In the genomic region with DNA sequence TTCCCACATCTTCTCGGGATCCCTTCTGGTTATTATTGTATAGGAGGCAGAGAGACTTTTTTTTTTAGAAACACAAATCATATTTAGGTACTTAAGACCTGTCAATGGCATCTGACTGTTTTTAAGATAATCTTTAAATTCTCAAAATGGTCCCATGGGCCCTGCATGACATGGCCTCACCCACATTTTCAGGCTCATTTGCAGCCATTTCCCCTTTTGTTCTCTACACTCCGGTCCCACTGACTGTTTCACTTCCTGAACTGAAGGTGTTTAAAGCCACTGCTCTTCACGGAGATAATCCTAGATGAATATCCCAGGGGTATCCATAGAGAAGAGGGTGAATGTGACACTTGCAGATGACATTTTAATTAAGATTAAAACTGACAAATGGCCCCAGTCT, we compare ENCODE assay signal across 14 cellular contexts. TPM values are rescaled to one million over a fixed set of nuclear protein-coding genes. Genes with fewer than 3 reads are reported as not detected.
DNase-seq lines count a peak whose midpoint lies in the region; ATAC-seq, FAIRE-seq and TF ChIP-seq lines count a peak whose summit lies in the region.
"Had no signal": no experiment of that assay in that cellular context is flagged by ENCODE, and none has a peak within 500 bp of the region (broad histone marks: within the 10 kb centered on the region; RNA-seq: fewer than 3 reads in every experiment).

No MANE protein-coding gene starts in this region.

- no peak overlapping the region for H3K27ac ChIP-seq in GM12878 (ENCODE audit: control insufficient read depth, insufficient read depth)
- H3K27ac ChIP-seq in left ventricle myocardium inferior (replicated peaks) = no peak overlapping the region

- no TSS peak for BruUV-seq in GM12878 (replicated peaks; lab: Mats Ljungman, UMichigan)

- H3K27me3 ChIP-seq in GM12878 (replicated peaks in 1 of 2; ENCODE audit: control insufficient read depth in 2 of 2, insufficient read depth in 2 of 2, low read length in 1 of 2) (no peaks in the 10 kb centered on the region), left ventricle myocardium inferior (ENCODE audit: low read depth) (no peaks in the 10 kb centered on the region)

- POLR2A ChIA-PET in GM12878 (lab: Charles Lee) = no interaction called here

- 5% methylated on average over 3 of the region's 3 CpGs for WGBS in GM12878 (ENCODE audit: insufficient coverage, insufficient replicate concordance, low lambda C conversion rate, missing lambda C conversion rate)

- in situ Hi-C loops in GM12878 (cut with MboI) = no loop called here

- H3K4me1 ChIP-seq in GM12878 (ENCODE audit: control insufficient read depth, insufficient read depth, low read length) (peaks cover 14% of the 10 kb centered on the region), left ventricle myocardium inferior (no peaks in the 10 kb centered on the region)

- FAIRE-seq in GM12878 (lab: Jason Lieb, UNC) = peak; percentile 59

- TF ChIP-seq POLR2A in GM12878 (IDR thresholded peaks at IDR 0.05; ENCODE audit: low read depth, low read length) = no peak

- H4K20me1 ChIP-seq in GM12878 (ENCODE audit: control insufficient read depth, insufficient read depth) = no peaks in the 10 kb centered on the region

- TF ChIP-seq CTCF in GM12878 (IDR thresholded peaks at IDR 0.05 in 2 of 3, conservative IDR thresholded peaks at IDR 0.05 in 1 of 3; ENCODE audit: control insufficient read depth in 2 of 3, extremely low read depth in 1 of 3, insufficient read depth in 1 of 3, low read depth in 3 of 3, low read length in 3 of 3) (no peak), left ventricle myocardium inferior (IDR thresholded peaks at IDR 0.05; ENCODE audit: borderline replicate concordance) (no peak)

- CTCF ChIA-PET in GM12878 (lab: Yijun Ruan, JAX) = interaction anchor here (2.0 kb wide), 1 partner anchor 11 kb away, joined by 4 read pairs; no protein-coding TSS in a partner anchor

- ATAC-seq in GM18508 (IDR thresholded peaks at IDR 0.05; ENCODE audit: insufficient read depth, unreplicated experiment) = peak; percentile 43
- ATAC-seq in GM21423 (IDR thresholded peaks at IDR 0.05; ENCODE audit: unreplicated experiment) = peak; percentile 76
- ATAC-seq in HG03175 (IDR thresholded peaks at IDR 0.05; ENCODE audit: unreplicated experiment) = peak; percentile 81
- ATAC-seq in GM12878 = peak; percentile 96
- no peak for ATAC-seq in GM18873 (IDR thresholded peaks at IDR 0.05; ENCODE audit: low FRiP score, unreplicated experiment)
- ATAC-seq in left colon = no peak
- ATAC-seq: natural killer cell had no signal

- DNase-seq in GM12878 (ENCODE audit: low read depth, low spot score) = peak; percentile 52
- no peak for DNase-seq in left colon
- no peak for DNase-seq in left ventricle myocardium inferior
- DNase-seq in dedifferentiated amniotic fluid mesenchymal stem cell (ENCODE audit: extremely low spot score) = no peak
- DNase-seq: activated CD4-positive, CD25-positive, alpha-beta regulatory T cell treated with anti-CD3 and anti-CD28 coated beads, Interleukin-2, amount 50 U/mL, for 72 hours; natural killer cell; Right ventricle myocardium superior had no signal

- no peaks in the 10 kb centered on the region for H3K79me2 ChIP-seq in GM12878 (ENCODE audit: control insufficient read depth, insufficient read depth, low read length)

- 0 out of 4 replicates have a peak, but pooled peaks of 1 of the 2 experiments have one; percentile 29 for TF ChIP-seq EP300 in GM12878 (IDR thresholded peaks at IDR 0.05; ENCODE audit: borderline replicate concordance in 1 of 2, control insufficient read depth in 1 of 2, low read depth in 2 of 2, low read length in 2 of 2)

- TF ChIP-seq RAD21 in GM12878 (IDR thresholded peaks at IDR 0.05; ENCODE audit: insufficient read depth, low read depth, low read length) = no peak

- SMC1A ChIA-PET in GM12878 (lab: Charles Lee; ENCODE audit: uncharacterized antibody, unreplicated experiment) = interaction anchor here (1.0 kb wide), 1 partner anchor 30 kb away, joined by 3 read pairs; no protein-coding TSS in a partner anchor

- H3K9ac ChIP-seq in GM12878 (ENCODE audit: control insufficient read depth, insufficient read depth, low read length) = no peak overlapping the region

- RAD21 ChIA-PET in GM12878 (lab: Charles Lee; ENCODE audit: unreplicated experiment) = no interaction called here

- 0 out of 2 replicates have a peak overlapping the region, but pooled peaks have one; percentile 25 for H3K4me2 ChIP-seq in GM12878 (ENCODE audit: control insufficient read depth, insufficient read depth)

- H2AFZ ChIP-seq in GM12878 (ENCODE audit: control insufficient read depth, low read depth, low read length) = peak overlapping the region; percentile 48

- intact Hi-C loops in GM12878 (cut with micrococcal nuclease; ENCODE audit: unreplicated experiment) = no loop called here
- intact Hi-C loops in left colon (cut with DNase I, micrococcal nuclease) = no loop called here
- intact Hi-C loops in left ventricle myocardium inferior (cut with micrococcal nuclease) = no loop called here

- no peaks in the 10 kb centered on the region for H3K36me3 ChIP-seq in GM12878 (ENCODE audit: control insufficient read depth in 2 of 2, insufficient read depth in 2 of 2, low read length in 1 of 2)
- no peaks in the 10 kb centered on the region for H3K36me3 ChIP-seq in left ventricle myocardium inferior

- H3K4me3 ChIP-seq in GM12878 (no peak overlapping the region), left ventricle myocardium inferior (no peak overlapping the region)

- H3K9me3 ChIP-seq in GM12878 (replicated peaks; ENCODE audit: control insufficient read depth, insufficient read depth, low read length) (no peaks in the 10 kb centered on the region; the same call in 2 of the 3 replicates), left ventricle myocardium inferior (replicated peaks) (peaks cover 5% of the 10 kb centered on the region)

TF ChIP-seq in GM12878, 131 proteins besides CTCF, POLR2A, EP300 and RAD21 (continues in another document):
- TF ChIP-seq ZZZ3 (IDR thresholded peaks at IDR 0.05; ENCODE audit: control insufficient read depth, insufficient read length, low read depth) (no peak), BMI1 (IDR thresholded peaks at IDR 0.05; ENCODE audit: borderline replicate concordance) (no peak), ZBTB33 (IDR thresholded peaks at IDR 0.05) (no peak), SREBF1 (IDR thresholded peaks at IDR 0.05; ENCODE audit: low read length) (no peak), RBBP5 (conservative IDR thresholded peaks at IDR 0.05) (no peak), DPF2 (IDR thresholded peaks at IDR 0.05) (no peak)
- TF ChIP-seq, protein P1, sequence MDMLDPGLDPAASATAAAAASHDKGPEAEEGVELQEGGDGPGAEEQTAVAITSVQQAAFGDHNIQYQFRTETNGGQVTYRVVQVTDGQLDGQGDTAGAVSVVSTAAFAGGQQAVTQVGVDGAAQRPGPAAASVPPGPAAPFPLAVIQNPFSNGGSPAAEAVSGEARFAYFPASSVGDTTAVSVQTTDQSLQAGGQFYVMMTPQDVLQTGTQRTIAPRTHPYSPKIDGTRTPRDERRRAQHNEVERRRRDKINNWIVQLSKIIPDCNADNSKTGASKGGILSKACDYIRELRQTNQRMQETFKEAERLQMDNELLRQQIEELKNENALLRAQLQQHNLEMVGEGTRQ (IDR thresholded peaks at IDR 0.05; ENCODE audit: borderline replicate concordance, low read depth, low read length) = no peak
- TF ChIP-seq, protein P2, sequence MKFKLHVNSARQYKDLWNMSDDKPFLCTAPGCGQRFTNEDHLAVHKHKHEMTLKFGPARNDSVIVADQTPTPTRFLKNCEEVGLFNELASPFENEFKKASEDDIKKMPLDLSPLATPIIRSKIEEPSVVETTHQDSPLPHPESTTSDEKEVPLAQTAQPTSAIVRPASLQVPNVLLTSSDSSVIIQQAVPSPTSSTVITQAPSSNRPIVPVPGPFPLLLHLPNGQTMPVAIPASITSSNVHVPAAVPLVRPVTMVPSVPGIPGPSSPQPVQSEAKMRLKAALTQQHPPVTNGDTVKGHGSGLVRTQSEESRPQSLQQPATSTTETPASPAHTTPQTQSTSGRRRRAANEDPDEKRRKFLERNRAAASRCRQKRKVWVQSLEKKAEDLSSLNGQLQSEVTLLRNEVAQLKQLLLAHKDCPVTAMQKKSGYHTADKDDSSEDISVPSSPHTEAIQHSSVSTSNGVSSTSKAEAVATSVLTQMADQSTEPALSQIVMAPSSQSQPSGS (IDR thresholded peaks at IDR 0.05; ENCODE audit: low read length) = 0 out of 2 replicates have a peak, but pooled peaks have one; percentile 26

RNA-seq across cellular contexts. Expression of gene C12orf71, which starts 12.3 kb away (rescaled TPM):
- not detected in 2 replicates for total RNA-seq in GM12878 (2013; cell fraction: nucleolus; rRNA removed)
- total RNA-seq in GM12878 (2014; rRNA removed) = not detected in 2 replicates
- not detected in 2 replicates for total RNA-seq in GM12878 (2014; rRNA removed; fragmentation: Illumina TruSeq; extraction: Trizol)
- total RNA-seq in GM12878 (2021) = not detected in 2 replicates
- polyA plus RNA-seq in GM12878 (2011; ENCODE audit: low read depth) = not detected
- not detected in 2 replicates for polyA plus RNA-seq in GM12878 (2011; rRNA removed)
- not detected in 2 replicates for polyA plus RNA-seq in GM12878 (2011; cell fraction: cytosol; rRNA removed)
- not detected in 2 replicates for polyA plus RNA-seq in GM12878 (2011; cell fraction: nucleus; rRNA removed)
- 0.39 TPM in 1 of 2 replicates, not detected in the other for polyA plus RNA-seq in GM12878 (2012)
- not detected in 2 replicates for polyA plus RNA-seq in GM12878 (2014; fragmentation: Illumina TruSeq; extraction: Trizol)
- under 1 TPM in 1 of 2 experiments, not detected in 1; 0.05 TPM for polyA plus RNA-seq in GM12878 (2014; fragmentation: Nextera tagmentation; extraction: Ambion mirVana)
- polyA plus RNA-seq in GM12878 (2014; rRNA removed) = not detected in 2 replicates
- not detected for polyA plus RNA-seq in GM12878 (2016; fragmentation: Nextera tagmentation; extraction: Ambion mirVana)
- not detected in 2 replicates for polyA minus RNA-seq in GM12878 (2011; rRNA and poly(A)+ RNA removed)
- polyA minus RNA-seq in GM12878 (2011; cell fraction: cytosol; rRNA and poly(A)+ RNA removed) = not detected in 2 replicates
- not detected in 2 replicates for polyA minus RNA-seq in GM12878 (2011; cell fraction: nucleus; rRNA and poly(A)+ RNA removed)
- not detected for total RNA-seq in left colon
- total RNA-seq in left ventricle myocardium inferior = not detected
- total RNA-seq: activated T-helper 2 cell treated with anti-CD3 and anti-CD28 coated beads, Interferon-gamma antibody, Interleukin-2, Interleukin-4, amounts not matched to agents 10 μg/mL and 5 μg/mL and 100 μg/mL, durations not matched to agents 14 hours and 24 hours and 36 hours; natural killer cell; Right ventricle myocardium superior; urinary bladder had no signal
- polyA plus RNA-seq: IgD-negative memory B cell, urinary bladder had no signal

Comparison
In these comparisons a context has a peak if more than half of its experiments do, and no peak if none do; other contexts are left out.
1. ATAC-seq: peak in GM18508 (single experiment), GM21423 (single experiment), HG03175 (single experiment) and GM12878 (single experiment); none in GM18873 (single experiment) and left colon (single experiment).